In genomic region chr10:79929409-79929904, GRCh38 we compare ENCODE assay signal across 8 cellular contexts. TPM values are rescaled to one million over a fixed set of nuclear protein-coding genes. Genes with fewer than 3 reads are reported as not detected.
DNase-seq lines count a peak whose midpoint lies in the region; ATAC-seq, FAIRE-seq and TF ChIP-seq lines count a peak whose summit lies in the region.

No MANE protein-coding gene starts in this region.

- H3K27ac ChIP-seq in upper lobe of left lung = no peak overlapping the region

- FAIRE-seq in HTR-8/SVneo (lab: Jason Lieb, UNC) = peak; percentile 28

- H3K36me3 ChIP-seq in upper lobe of left lung = no peaks in the 10 kb centered on the region

- H3K4me1 Mint-ChIP-seq in activated naive CD4-positive, alpha-beta T cell treated with anti-CD3 and anti-CD28 coated beads for 36 hours (ENCODE audit: low read depth) = peaks cover 3% of the 10 kb centered on the region

- CTCF ChIA-PET in activated naive CD4-positive, alpha-beta T cell treated with anti-CD3 and anti-CD28 coated beads for 36 hours (lab: Charles Lee) = interaction anchor here (0.8 to 1.6 kb wide), 9 partner anchors 9 to 392 kb away, joined by 3 to 7 read pairs (median 3); no protein-coding TSS in a partner anchor

- peak; percentile 79 for DNase-seq in DMS 273 (lab: John Stamatoyannopoulos, UW; ENCODE audit: unreplicated experiment)
- peak; percentile 76 for DNase-seq in GM20000 (ENCODE audit: low spot score)
- DNase-seq in HTR-8/SVneo (ENCODE audit: insufficient read length, low spot score) = peak; percentile 75
- peak; percentile 76 for DNase-seq in SK-MEL-5 (ENCODE audit: low read depth, low spot score)
- peak; percentile 88 for DNase-seq in activated naive CD4-positive, alpha-beta T cell treated with anti-CD3 and anti-CD28 coated beads for 36 hours
- peak; percentile 91 for DNase-seq in Right ventricle myocardium inferior (ENCODE audit: missing footprints)
- DNase-seq in pons (ENCODE audit: low spot score) = peak; percentile 69
- peak; percentile 88 for DNase-seq in upper lobe of left lung

- WGBS in upper lobe of left lung, 2 donors = 0 to 37% methylated on average over 2 to 14 of the region's 14 CpGs

- H3K27ac Mint-ChIP-seq in activated naive CD4-positive, alpha-beta T cell treated with anti-CD3 and anti-CD28 coated beads for 36 hours = no peak overlapping the region

- H3K9me3 Mint-ChIP-seq in activated naive CD4-positive, alpha-beta T cell treated with anti-CD3 and anti-CD28 coated beads for 36 hours = peaks cover 6% of the 10 kb centered on the region

- no peaks in the 10 kb centered on the region for H3K36me3 Mint-ChIP-seq in activated naive CD4-positive, alpha-beta T cell treated with anti-CD3 and anti-CD28 coated beads for 36 hours (ENCODE audit: low read depth)

- no peak for TF ChIP-seq POLR2A in upper lobe of left lung (IDR thresholded peaks at IDR 0.05)

- peaks cover under 1 to 25% (median 7%) of the 10 kb centered on the region in 4 donors for H3K4me1 ChIP-seq in upper lobe of left lung

- no peak overlapping the region for H3K4me3 ChIP-seq in upper lobe of left lung

- ATAC-seq in Right ventricle myocardium inferior = peak; percentile 73
- peak; percentile 85 to 89 for ATAC-seq in upper lobe of left lung (ENCODE audit: low FRiP score in 2 of 2)

- H3K9me3 ChIP-seq in upper lobe of left lung = no peaks in the 10 kb centered on the region

- no peak for TF ChIP-seq EP300 in upper lobe of left lung (IDR thresholded peaks at IDR 0.05)

- TF ChIP-seq CTCF in GM20000 (IDR thresholded peaks at IDR 0.05; ENCODE audit: extremely low read depth, missing control alignments) (peak; percentile 89), upper lobe of left lung (IDR thresholded peaks at IDR 0.05) (peak; percentile 81 to 92 (median 90))

- in situ Hi-C loops in SK-MEL-5 (cut with HindIII; ENCODE audit: low pct_unique_long_range_greater_than_20kb, low sequenced_read_pairs) = no loop called here

- intact Hi-C loops in activated naive CD4-positive, alpha-beta T cell treated with anti-CD3 and anti-CD28 coated beads for 36 hours (cut with micrococcal nuclease) = loop anchor here (1.0 to 5.0 kb wide), 5 partner anchors 106 to 392 kb away; no protein-coding TSS in a partner anchor
- intact Hi-C loops in Right ventricle myocardium inferior (cut with DNase I) = loop anchor here (2.0 kb wide), 1 partner anchor 367 kb away; no protein-coding TSS in a partner anchor

- H3K27me3 ChIP-seq in upper lobe of left lung = no peaks in the 10 kb centered on the region

- H3K27me3 Mint-ChIP-seq in activated naive CD4-positive, alpha-beta T cell treated with anti-CD3 and anti-CD28 coated beads for 36 hours (ENCODE audit: low read depth) = peaks cover 21% of the 10 kb centered on the region

- H3K4me3 Mint-ChIP-seq in activated naive CD4-positive, alpha-beta T cell treated with anti-CD3 and anti-CD28 coated beads for 36 hours = no peak overlapping the region

RNA-seq across cellular contexts. Expression of gene SFTPD, which starts 19.4 kb away (rescaled TPM):
- not detected in 2 replicates for total RNA-seq in SK-MEL-5 (2014; rRNA removed; shearing (Covaris generic))
- not detected in 2 replicates for polyA plus RNA-seq in SK-MEL-5 (2015; cell fraction: cytosol; rRNA removed)
- polyA plus RNA-seq in SK-MEL-5 (2015; cell fraction: nucleus; rRNA removed) = 4.5 TPM in 1 of 2 replicates, not detected in the other
- not detected for total RNA-seq in activated naive CD4-positive, alpha-beta T cell treated with anti-CD3 and anti-CD28 coated beads for 36 hours
- total RNA-seq in Right ventricle myocardium inferior = 0.43 TPM
- total RNA-seq in upper lobe of left lung = 100 to 1,000 TPM; 339 to 906 (median 589) TPM

Comparison
In these comparisons a context has a peak if more than half of its experiments do, and no peak if none do; other contexts are left out.
1. RNA of gene SFTPD, which starts 19.4 kb away (total RNA-seq): 339 to 906 TPM in upper lobe of left lung; 0.43 TPM in Right ventricle myocardium inferior (single experiment), not detected in activated naive CD4-positive, alpha-beta T cell treated with anti-CD3 and anti-CD28 coated beads for 36 hours and not detected in SK-MEL-5; every median in the first group is over 100 times any median in the second.
2. Peak in every context shown above with its lines, with median percentiles within 50 percentile points of each other: DNase-seq.